8 cellular contexts compared by ENCODE assay signal in genomic region chr1:24727490-24728214, GRCh38. TPM values are rescaled to one million over a fixed set of nuclear protein-coding genes. Genes with fewer than 3 reads are reported as not detected.
DNase-seq lines count a peak whose midpoint lies in the region; ATAC-seq and TF ChIP-seq lines count a peak whose summit lies in the region.

No MANE protein-coding gene starts in this region.

- no peak overlapping the region for H2AFZ ChIP-seq in PC-9

- peaks cover 31% of the 10 kb centered on the region for H3F3A ChIP-seq in PC-9 (ENCODE audit: insufficient read depth, low read depth)

- intact Hi-C loops in naive thymus-derived CD4-positive, alpha-beta T cell (cut with micrococcal nuclease): no loop called here
- intact Hi-C loops in PC-9 (cut with micrococcal nuclease; ENCODE audit: unreplicated experiment): no loop called here

- H3K4me3 ChIP-seq in naive thymus-derived CD4-positive, alpha-beta T cell (ENCODE audit: low read length): no peak overlapping the region
- H3K4me3 ChIP-seq in PC-9: no peak overlapping the region

- H3K36me3 ChIP-seq in naive thymus-derived CD4-positive, alpha-beta T cell (ENCODE audit: control insufficient read depth in 2 of 3, insufficient read depth in 3 of 3, low read length in 3 of 3): no peaks in the 10 kb centered on the region
- no peaks in the 10 kb centered on the region for H3K36me3 ChIP-seq in PC-9 (ENCODE audit: low read depth)

- no peaks in the 10 kb centered on the region for H3K9me3 Mint-ChIP-seq in naive thymus-derived CD4-positive, alpha-beta T cell

- CTCF ChIA-PET in naive thymus-derived CD4-positive, alpha-beta T cell (lab: Charles Lee): interaction anchor here (0.7 kb wide), 1 partner anchor 39 kb away, joined by 3 read pairs; no protein-coding TSS in a partner anchor
- CTCF ChIA-PET in PC-9 (lab: Charles Lee): interaction anchor here (0.6 to 0.7 kb wide), 2 partner anchors 31 to 1951 kb away, joined by 3 read pairs; no protein-coding TSS in a partner anchor

- no peak for TF ChIP-seq CTCF in PC-9 (conservative IDR thresholded peaks at IDR 0.05)

- H3K9me3 ChIP-seq in naive thymus-derived CD4-positive, alpha-beta T cell (ENCODE audit: control insufficient read depth in 2 of 3, low read length in 3 of 3): no peaks in the 10 kb centered on the region
- H3K9me3 ChIP-seq in PC-9 (ENCODE audit: insufficient read depth, low read depth): no peaks in the 10 kb centered on the region

- DNase-seq in GF-D8 (lab: John Stamatoyannopoulos, UW): peak; percentile 56
- DNase-seq in MV-4-11 (lab: John Stamatoyannopoulos, UW): peak; percentile 99
- DNase-seq in dedifferentiated amniotic fluid mesenchymal stem cell (ENCODE audit: extremely low spot score): peak; percentile 90
- no peak for DNase-seq in naive thymus-derived CD4-positive, alpha-beta T cell
- no peak for DNase-seq in activated gamma-delta T cell (lab: John Stamatoyannopoulos, UW)
- DNase-seq in PC-9: no peak
- DNase-seq in cerebellar cortex (ENCODE audit: low spot score): no peak

- H3K27ac ChIP-seq in naive thymus-derived CD4-positive, alpha-beta T cell (ENCODE audit: low read depth, low read length): no peak overlapping the region
- H3K27ac ChIP-seq in PC-9: no peak overlapping the region

- POLR2A ChIA-PET in naive thymus-derived CD4-positive, alpha-beta T cell (lab: Charles Lee): interaction anchor here (0.7 kb wide), 1 partner anchor 27 kb away, joined by 4 read pairs; no protein-coding TSS in a partner anchor
- POLR2A ChIA-PET in PC-9 (lab: Charles Lee; ENCODE audit: unreplicated experiment): interaction anchor here (0.5 to 0.6 kb wide), 2 partner anchors 100 to 381 kb away, joined by 5 to 6 read pairs; no protein-coding TSS in a partner anchor

- no peaks in the 10 kb centered on the region for H3K27me3 ChIP-seq in naive thymus-derived CD4-positive, alpha-beta T cell (ENCODE audit: control insufficient read depth in 2 of 2, insufficient read depth in 2 of 2, low read length in 2 of 2)
- H3K27me3 ChIP-seq in PC-9 (ENCODE audit: insufficient read depth, low read depth): no peaks in the 10 kb centered on the region

- H3K4me2 ChIP-seq in PC-9: no peak overlapping the region

- no peaks in the 10 kb centered on the region for H3K36me3 Mint-ChIP-seq in naive thymus-derived CD4-positive, alpha-beta T cell

- no peaks in the 10 kb centered on the region for H3K9me2 ChIP-seq in PC-9 (ENCODE audit: insufficient read depth)

- peak overlapping the region in 3 of 9 donors; percentile 21 to 48 (median 40) for H3K27ac Mint-ChIP-seq in naive thymus-derived CD4-positive, alpha-beta T cell

- no TSS peak for BruUV-seq in PC-9 (replicated peaks; lab: Mats Ljungman, UMichigan)

- peak; percentile 72 for ATAC-seq in GM21723 (IDR thresholded peaks at IDR 0.05; ENCODE audit: unreplicated experiment)
- peak; percentile 83 for ATAC-seq in naive thymus-derived CD4-positive, alpha-beta T cell

- no peaks in the 10 kb centered on the region for H3K79me2 ChIP-seq in PC-9 (ENCODE audit: low read depth)

- H3K27me3 Mint-ChIP-seq in naive thymus-derived CD4-positive, alpha-beta T cell: peaks cover 0 to 6% (median 0%) of the 10 kb centered on the region in 5 donors

- peak overlapping the region in 2 of 10 donors; percentile 35 to 36 for H3K4me3 Mint-ChIP-seq in naive thymus-derived CD4-positive, alpha-beta T cell

- H3K4me1 ChIP-seq in naive thymus-derived CD4-positive, alpha-beta T cell (ENCODE audit: control insufficient read depth in 2 of 2, insufficient read depth in 2 of 2, low read length in 2 of 2): no peaks in the 10 kb centered on the region
- H3K4me1 ChIP-seq in PC-9 (replicated peaks; ENCODE audit: insufficient read depth): peaks cover 13% of the 10 kb centered on the region

- no peaks in the 10 kb centered on the region for H4K20me1 ChIP-seq in PC-9 (ENCODE audit: insufficient read depth)

- H3K4me1 Mint-ChIP-seq in naive thymus-derived CD4-positive, alpha-beta T cell: peaks cover 0 to 13% (median 3%) of the 10 kb centered on the region in 7 donors

RNA-seq across cellular contexts. Expression of gene CLIC4, which starts 17.6 kb away (rescaled TPM):
- total RNA-seq in naive thymus-derived CD4-positive, alpha-beta T cell: 10 to 100 TPM in 1 of 5 experiments, 1 to 10 TPM in 4; 1.4 to 16.8 (median 5.1) TPM
- under 1 TPM; 0.54 to 0.58 TPM for polyA plus RNA-seq in naive thymus-derived CD4-positive, alpha-beta T cell
- total RNA-seq in PC-9 (2021): 94.6 and 123 TPM in 2 replicates

Comparison
In these comparisons a context has a peak if more than half of its experiments do, and no peak if none do; other contexts are left out.
1. DNase-seq: peak in GF-D8 (single experiment), MV-4-11 (single experiment) and dedifferentiated amniotic fluid mesenchymal stem cell (single experiment); none in naive thymus-derived CD4-positive, alpha-beta T cell (0 of 9), activated gamma-delta T cell (single experiment), PC-9 (0 of 2) and cerebellar cortex (single experiment).